ENCODE assay signal across 19 cellular contexts in genomic region chr3:14768182-14768790, GRCh38. TPM values are rescaled to one million over a fixed set of nuclear protein-coding genes. Genes with fewer than 3 reads are reported as not detected.
DNase-seq lines count a peak whose midpoint lies in the region; ATAC-seq and TF ChIP-seq lines count a peak whose summit lies in the region.
"Had no signal": no experiment of that assay in that cellular context is flagged by ENCODE, and none has a peak within 500 bp of the region (broad histone marks: within the 10 kb centered on the region; RNA-seq: fewer than 3 reads in every experiment).

No MANE protein-coding gene starts in this region.

- H3K27ac ChIP-seq in RWPE2 (ENCODE audit: poor library complexity, severe bottlenecking) (no peak overlapping the region), neuronal stem cell (replicated peaks; ENCODE audit: low read length) (no peak overlapping the region), sigmoid colon (no peak overlapping the region)
- H3K27ac ChIP-seq: C4-2B had no signal

- intact Hi-C loops in sigmoid colon (cut with DNase I) = no loop called here

- H3K9ac ChIP-seq in neuronal stem cell (ENCODE audit: low read depth, low read length, poor library complexity) = no peak overlapping the region

- WGBS in neuronal stem cell (ENCODE audit: extremely low coverage in 2 of 2, insufficient read length in 2 of 2, insufficient replicate concordance in 1 of 2), 2 donors = no CpG with 5 or more reads among the region's 11 CpGs
- 88 to 89% methylated on average over 11 of the region's 11 CpGs for WGBS in sigmoid colon, 2 donors

- H3K4me2 ChIP-seq in neuronal stem cell (ENCODE audit: insufficient read depth, low read length, poor library complexity, severe bottlenecking) = no peak overlapping the region

- H3K18ac ChIP-seq in neuronal stem cell (ENCODE audit: low read length) = peak overlapping the region; percentile 34

- H3K79me1 ChIP-seq in neuronal stem cell (ENCODE audit: low read depth, low read length) = no peaks in the 10 kb centered on the region

- TF ChIP-seq POLR2A in sigmoid colon (IDR thresholded peaks at IDR 0.05) = no peak

- ATAC-seq in RWPE2 (ENCODE audit: low read depth) = 0 out of 3 replicates have a peak, but pooled peaks have one; percentile 11
- ATAC-seq: GM12878 had no signal

- no peak overlapping the region for H2BK15ac ChIP-seq in neuronal stem cell (ENCODE audit: low read length)

- H3K4me3 ChIP-seq in RWPE2 (ENCODE audit: severe bottlenecking) (no peak overlapping the region), neuronal stem cell (ENCODE audit: low read length in 2 of 2) (no peak overlapping the region), sigmoid colon (no peak overlapping the region)
- H3K4me3 ChIP-seq: GM12878 had no signal

- H3K4ac ChIP-seq in neuronal stem cell (ENCODE audit: low read length) = no peak overlapping the region

- H3K27me3 ChIP-seq in RWPE2 (ENCODE audit: insufficient read depth, poor library complexity, severe bottlenecking) = no peaks in the 10 kb centered on the region
- H3K27me3 ChIP-seq in neuronal stem cell (ENCODE audit: control insufficient read depth in 3 of 3, insufficient read depth in 3 of 3, low read depth in 1 of 3, low read length in 3 of 3) = peaks cover 0 to 2% (median 0%) of the 10 kb centered on the region in 3 experiments
- no peaks in the 10 kb centered on the region for H3K27me3 ChIP-seq in sigmoid colon

- H2BK12ac ChIP-seq in neuronal stem cell (ENCODE audit: low read length) = no peak overlapping the region

- no peak for TF ChIP-seq CTCF in RWPE2 (IDR thresholded peaks at IDR 0.05; ENCODE audit: poor library complexity, severe bottlenecking)
- no peak for TF ChIP-seq CTCF in sigmoid colon (IDR thresholded peaks at IDR 0.05)

- no peak overlapping the region for H2BK120ac ChIP-seq in neuronal stem cell (ENCODE audit: low read depth, low read length)

- no peak overlapping the region for H4K8ac ChIP-seq in neuronal stem cell (ENCODE audit: low read depth, low read length)

- H3K9me3 ChIP-seq in RWPE2 (ENCODE audit: severe bottlenecking) (no peaks in the 10 kb centered on the region), neuronal stem cell (replicated peaks in 1 of 2; ENCODE audit: control insufficient read depth in 2 of 2, insufficient read depth in 1 of 2, low read depth in 1 of 2, low read length in 2 of 2) (no peaks in the 10 kb centered on the region), sigmoid colon (no peaks in the 10 kb centered on the region)

- H2AK5ac ChIP-seq in neuronal stem cell (ENCODE audit: low read depth, low read length) = peak overlapping the region; percentile 56

- H2AFZ ChIP-seq in neuronal stem cell (ENCODE audit: low read length) = no peak overlapping the region

- no peak for TF ChIP-seq EP300 in sigmoid colon (IDR thresholded peaks at IDR 0.05)

- no peaks in the 10 kb centered on the region for H3K4me1 ChIP-seq in RWPE2 (ENCODE audit: insufficient read depth, poor library complexity, severe bottlenecking)
- peaks cover 0 to 2% of the 10 kb centered on the region in 2 donors for H3K4me1 ChIP-seq in neuronal stem cell (ENCODE audit: control insufficient read depth in 2 of 2, insufficient read depth in 1 of 2, low read depth in 1 of 2, low read length in 2 of 2)
- no peaks in the 10 kb centered on the region for H3K4me1 ChIP-seq in sigmoid colon

- H2BK5ac ChIP-seq in neuronal stem cell (ENCODE audit: low read length) = peak overlapping the region; percentile 36

- no peak overlapping the region for H3K23ac ChIP-seq in neuronal stem cell (ENCODE audit: low read depth, low read length, poor library complexity)

- peak; percentile 40 for DNase-seq in activated CD8-positive, alpha-beta memory T cell treated with anti-CD3 and anti-CD28 coated beads for 24 hours
- DNase-seq in activated CD8-positive, alpha-beta memory T cell treated with anti-CD3 and anti-CD28 coated beads, Interleukin-2, amount 50 U/mL, for 48 hours = no peak
- peak; percentile 5 for DNase-seq in AG08396 (ENCODE audit: low spot score)
- no peak for DNase-seq in RWPE2 (ENCODE audit: low spot score)
- DNase-seq in neuronal stem cell (ENCODE audit: low spot score) = no peak
- DNase-seq in sigmoid colon = no peak
- DNase-seq in activated CD4-positive, alpha-beta T cell treated with anti-CD3 and anti-CD28 coated beads, Interleukin-2, amount 50 U/mL, for 48 hours = no peak
- no peak for DNase-seq in DMS 273 treated with DMSO at 0.1 percent for 48 hours (lab: John Stamatoyannopoulos, UW)
- DNase-seq: COR-L47, HCEC 1CT, MV-4-11, NCI-H1417 treated with DMSO at 0.1 percent for 48 hours, NCI-H2029 treated with DMSO at 0.1 percent for 48 hours, NCI-H510A treated with DMSO at 0.1 percent for 48 hours had no signal

- H3K36me3 ChIP-seq in RWPE2 (ENCODE audit: low read depth) (no peaks in the 10 kb centered on the region), neuronal stem cell (replicated peaks in 1 of 2; ENCODE audit: control insufficient read depth in 2 of 2, insufficient read depth in 2 of 2, low read length in 2 of 2) (no peaks in the 10 kb centered on the region), sigmoid colon (no peaks in the 10 kb centered on the region)

- no peak overlapping the region for H3K14ac ChIP-seq in neuronal stem cell (ENCODE audit: low read length)

- no peak overlapping the region for H4K91ac ChIP-seq in neuronal stem cell (ENCODE audit: low read depth, low read length, poor library complexity)

RNA-seq across cellular contexts. Expression of gene FGD5, which starts 50.5 kb away (rescaled TPM):
- polyA plus RNA-seq in neuronal stem cell (2013, experiment 1 of 2) = 0.39 TPM
- polyA plus RNA-seq in neuronal stem cell (2013, experiment 2 of 2) = 0.43 TPM
- total RNA-seq in sigmoid colon = 10 to 100 TPM in 1 of 4 donors, 1 to 10 TPM in 3; 6.4 to 18.6 (median 7.6) TPM
- polyA plus RNA-seq in sigmoid colon = 1 to 10 TPM; 2.1 to 5.5 (median 3.6) TPM
- total RNA-seq: A172, HT1080 had no signal
- polyA plus RNA-seq: IgD-negative memory B cell had no signal

Comparison
In these comparisons a context has a peak if more than half of its experiments do, and no peak if none do; other contexts are left out.
1. DNase-seq: peak in activated CD8-positive, alpha-beta memory T cell treated with anti-CD3 and anti-CD28 coated beads for 24 hours (single experiment) and AG08396 (single experiment); none in activated CD8-positive, alpha-beta memory T cell treated with anti-CD3 and anti-CD28 coated beads, Interleukin-2, amount 50 U/mL, for 48 hours (single experiment), RWPE2 (single experiment), neuronal stem cell (single experiment), sigmoid colon (single experiment), activated CD4-positive, alpha-beta T cell treated with anti-CD3 and anti-CD28 coated beads, Interleukin-2, amount 50 U/mL, for 48 hours (0 of 2) and DMS 273 treated with DMSO at 0.1 percent for 48 hours (single experiment).